ENCODE assay signal across 1 cellular context in the genomic region with DNA sequence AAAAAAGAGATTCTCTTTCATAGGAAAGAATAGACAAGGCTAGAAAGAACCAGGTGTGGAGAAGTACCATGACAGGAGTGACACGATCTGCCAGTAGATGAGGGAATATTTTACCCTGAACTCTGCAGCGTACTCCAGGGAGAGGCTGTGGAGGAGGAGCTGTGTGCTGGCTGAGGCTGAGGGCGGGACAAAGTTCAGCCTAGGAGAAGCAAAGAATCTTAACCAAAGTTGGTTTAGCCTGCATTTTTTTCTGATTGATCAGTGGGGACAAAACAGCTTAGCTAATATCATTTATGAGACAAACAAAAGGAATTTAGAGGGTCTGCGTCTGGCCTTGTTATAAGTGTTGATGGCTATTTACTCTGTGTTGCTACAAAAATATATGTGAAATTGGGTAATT.
TF ChIP-seq lines count a peak whose summit lies in the region.

No MANE protein-coding gene starts in this region.

TF ChIP-seq in SK-N-SH, 30 proteins besides CTCF, POLR2A, EP300 and RAD21 (continued from another document):
- TF ChIP-seq MXI1 (IDR thresholded peaks at IDR 0.05; ENCODE audit: low read depth, low read length): no peak
- TF ChIP-seq TCF12 (IDR thresholded peaks at IDR 0.05): no peak
- no peak for TF ChIP-seq GATA2 (CRISPR knock-in tag; IDR thresholded peaks at IDR 0.05)
- no peak for TF ChIP-seq FOSL2 (IDR thresholded peaks at IDR 0.05; ENCODE audit: borderline replicate concordance, low read depth)
